16 cellular contexts compared by ENCODE assay signal in genomic region chr12:39872425-39872824, GRCh38.
"Had no signal": no experiment of that assay in that cellular context is flagged by ENCODE, and none has a peak within 500 bp of the region (broad histone marks: within the 10 kb centered on the region; RNA-seq: fewer than 3 reads in every experiment).

No MANE protein-coding gene starts in this region.

- H3K4me3 ChIP-seq: ascending aorta, colonic mucosa, prostate gland, sigmoid colon, testis, upper lobe of right lung had no signal

- H3K36me3 ChIP-seq: ascending aorta, colonic mucosa, prostate gland, sigmoid colon, upper lobe of right lung had no signal

- DNase-seq: activated CD4-positive, alpha-beta T cell treated with anti-CD3 and anti-CD28 coated beads, Interleukin-2, amount 50 U/mL, for 48 hours; activated CD4-positive, CD25-positive, alpha-beta regulatory T cell treated with anti-CD3 and anti-CD28 coated beads, Interleukin-2, amount 50 U/mL, for 72 hours; activated naive CD8-positive, alpha-beta T cell treated with anti-CD3 and anti-CD28 coated beads, Interleukin-2, amount 10 ng/mL, durations not matched to agents 7 days and 5 days; activated T-cell treated with anti-CD3 and anti-CD28 coated beads, Interleukin-2, amount 50 U/mL, for 48 hours; colonic mucosa; effector CD4-positive, alpha-beta T cell; immature natural killer cell; mammary epithelial cell; occipital lobe; sigmoid colon; stimulated activated CD4-positive, alpha-beta T cell treated with anti-CD3 and anti-CD28 coated beads, Interleukin-2, amount 100 ng/mL, for 48 hours; stimulated activated naive CD8-positive, alpha-beta T cell treated with anti-CD3 and anti-CD28 coated beads, Interleukin-15, Interleukin-2, amounts not matched to agents 100 U/mL and 50 U/mL, for 24 hours; testis; upper lobe of right lung had no signal

- H3K4me1 ChIP-seq: ascending aorta, colonic mucosa, prostate gland, sigmoid colon, testis, upper lobe of right lung had no signal

- H3K27ac ChIP-seq: ascending aorta, colonic mucosa, prostate gland, sigmoid colon, testis, upper lobe of right lung had no signal

- H3K9me3 ChIP-seq: ascending aorta, colonic mucosa, prostate gland, sigmoid colon, testis, upper lobe of right lung had no signal

- H3K27me3 ChIP-seq: ascending aorta, colonic mucosa, sigmoid colon, testis, upper lobe of right lung had no signal
